Comparison of ENCODE assay signal across 15 cellular contexts in genomic region chr20:24951536-24952047, GRCh38. TPM values are rescaled to one million over a fixed set of nuclear protein-coding genes. Genes with fewer than 3 reads are reported as not detected.
DNase-seq lines count a peak whose midpoint lies in the region; ATAC-seq and TF ChIP-seq lines count a peak whose summit lies in the region.
"Had no signal": no experiment of that assay in that cellular context is flagged by ENCODE, and none has a peak within 500 bp of the region (broad histone marks: within the 10 kb centered on the region; RNA-seq: fewer than 3 reads in every experiment).

No MANE protein-coding gene starts in this region.

- no peak overlapping the region for H3K4me3 Mint-ChIP-seq in progenitor cell of endocrine pancreas (ENCODE audit: low read depth)
- H3K4me3 Mint-ChIP-seq: neural crest cell had no signal

- no peak for ATAC-seq in GM19452 (IDR thresholded peaks at IDR 0.05; ENCODE audit: unreplicated experiment)
- ATAC-seq: activated naive CD4-positive, alpha-beta T cell treated with anti-CD3 and anti-CD28 coated beads, Interleukin-2, amount 50 U/mL, for 72 hours; HCT116 had no signal

- H3K36me3 Mint-ChIP-seq in progenitor cell of endocrine pancreas (ENCODE audit: insufficient read depth), result no peaks in the 10 kb centered on the region

- no peak overlapping the region for H3K27ac ChIP-seq in coronary artery
- H3K27ac ChIP-seq in tibial artery, result no peak overlapping the region

- H3K4me1 ChIP-seq in tibial artery, result no peaks in the 10 kb centered on the region

- H3K4me1 Mint-ChIP-seq in progenitor cell of endocrine pancreas (ENCODE audit: low read depth), result no peaks in the 10 kb centered on the region
- H3K4me1 Mint-ChIP-seq: neural crest cell had no signal

- intact Hi-C loops in tibial artery (cut with DNase I; ENCODE audit: low total_unique reads), result no loop called here

- peak overlapping the region; percentile 14 for H3K27ac Mint-ChIP-seq in progenitor cell of endocrine pancreas

- H3K27me3 Mint-ChIP-seq in progenitor cell of endocrine pancreas, result peaks cover 4% of the 10 kb centered on the region

- no peak for TF ChIP-seq CTCF in coronary artery (IDR thresholded peaks at IDR 0.05)
- no peak for TF ChIP-seq CTCF in progenitor cell of endocrine pancreas (IDR thresholded peaks at IDR 0.05; ENCODE audit: unreplicated experiment)
- no peak for TF ChIP-seq CTCF in tibial artery (IDR thresholded peaks at IDR 0.05)

- DNase-seq in NCI-H2171 treated with DMSO at 0.1 percent for 48 hours (lab: John Stamatoyannopoulos, UW) (peak; percentile 31), NCI-H2171 (lab: John Stamatoyannopoulos, UW) (no peak), NCI-H69 (lab: John Stamatoyannopoulos, UW) (peak; percentile 81), coronary artery (ENCODE audit: low spot score) (peak; percentile 63), progenitor cell of endocrine pancreas (ENCODE audit: low spot score, unreplicated experiment) (no peak), tibial artery (no peak), amniotic stem cell (lab: John Stamatoyannopoulos, UW) (no peak)
- DNase-seq: Calu3, caudate nucleus had no signal

- H3K9me3 ChIP-seq in tibial artery, result peaks cover 0 to 9% (median 0%) of the 10 kb centered on the region in 3 donors

- H3K27me3 ChIP-seq in tibial artery, result peaks cover 0 to 12% of the 10 kb centered on the region in 2 donors

- H3K4me3 ChIP-seq in coronary artery (no peak overlapping the region), tibial artery (no peak overlapping the region)

- peaks cover 0 to 10% (median 7%) of the 10 kb centered on the region in 3 donors for H3K36me3 ChIP-seq in tibial artery

- peaks cover 10% of the 10 kb centered on the region for H3K9me3 Mint-ChIP-seq in progenitor cell of endocrine pancreas (ENCODE audit: low read depth)

RNA-seq across cellular contexts. Expression of gene CST7, which starts 2.5 kb away (rescaled TPM):
- total RNA-seq in progenitor cell of endocrine pancreas, result not detected in 2 replicates
- total RNA-seq: Calu3, endothelial cell of umbilical vein, neural crest cell, OCI-LY7 had no signal

RNA-seq across cellular contexts. Expression of gene APMAP, which starts 41.0 kb away (rescaled TPM):
- 81.0 and 81.3 TPM in 2 replicates for total RNA-seq in progenitor cell of endocrine pancreas

Comparison
In these comparisons a context has a peak if more than half of its experiments do, and no peak if none do; other contexts are left out.
1. DNase-seq: peak in NCI-H2171 treated with DMSO at 0.1 percent for 48 hours (single experiment), NCI-H69 (single experiment) and coronary artery (single experiment); none in NCI-H2171 (single experiment), progenitor cell of endocrine pancreas (single experiment), tibial artery (0 of 2) and amniotic stem cell (single experiment).